8 cellular contexts compared by ENCODE assay signal in the genomic region with DNA sequence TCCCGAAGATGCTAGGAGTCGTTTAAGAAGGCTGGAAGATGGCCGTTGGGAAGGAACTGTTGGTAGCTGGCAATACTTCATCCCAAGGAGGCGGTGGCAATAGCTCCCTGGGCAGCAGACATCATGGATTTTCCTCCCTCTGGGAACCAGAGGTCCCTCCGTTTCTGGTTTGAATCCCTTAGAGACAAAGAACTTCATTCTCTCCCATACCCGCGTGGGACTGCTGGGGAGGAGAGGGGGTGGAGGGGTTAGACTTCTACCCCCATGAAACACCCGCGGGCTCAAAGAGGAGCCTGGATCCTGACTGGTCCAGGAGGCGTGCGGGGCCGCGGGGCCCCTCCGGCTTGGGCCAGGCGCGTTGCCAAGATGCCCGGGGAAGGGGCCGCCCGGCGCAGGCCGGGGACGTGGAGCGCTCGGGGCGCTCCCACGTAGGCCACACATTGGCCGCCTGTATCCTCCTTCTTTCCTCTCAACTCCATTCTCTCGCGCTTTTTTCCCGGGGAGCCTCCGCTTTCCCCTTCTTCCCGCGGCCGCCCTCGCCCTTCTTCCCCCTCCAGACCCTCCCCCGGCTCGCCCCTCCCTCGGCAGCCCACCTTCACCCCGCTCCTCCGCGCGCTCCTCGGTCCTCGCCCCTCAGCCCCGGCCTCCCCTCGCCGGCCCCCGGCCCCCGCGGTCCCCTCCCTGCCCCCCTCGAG. TPM values are rescaled to one million over a fixed set of nuclear protein-coding genes. Genes with fewer than 3 reads are reported as not detected.
A peak's percentile ranks its signal among the peaks of the same experiment; 100 is the strongest.
DNase-seq lines count a peak whose midpoint lies in the region; ATAC-seq and TF ChIP-seq lines count a peak whose summit lies in the region.

No MANE protein-coding gene starts in this region.

- H3K27me3 ChIP-seq in BLaER1 (no peaks in the 10 kb centered on the region), right atrium auricular region (no peaks in the 10 kb centered on the region)

- peaks cover 36% of the 10 kb centered on the region for H4K20me1 ChIP-seq in BLaER1

- H3K9me3 ChIP-seq in BLaER1: no peaks in the 10 kb centered on the region
- H3K9me3 ChIP-seq in right atrium auricular region: no peaks in the 10 kb centered on the region

- no peaks in the 10 kb centered on the region for H3K27me3 Mint-ChIP-seq in progenitor cell of endocrine pancreas

- peak overlapping the region; percentile 100 for H3K4me3 ChIP-seq in BLaER1
- H3K4me3 ChIP-seq in right atrium auricular region: peak overlapping the region; percentile 95 to 100

- ATAC-seq in GM19397 (IDR thresholded peaks at IDR 0.05; ENCODE audit: unreplicated experiment): peak; percentile 8

- no peak for TF ChIP-seq CTCF in right atrium auricular region (IDR thresholded peaks at IDR 0.05)
- no peak for TF ChIP-seq CTCF in progenitor cell of endocrine pancreas (IDR thresholded peaks at IDR 0.05; ENCODE audit: unreplicated experiment)

- peak overlapping the region; percentile 89 for H3K4me3 Mint-ChIP-seq in progenitor cell of endocrine pancreas (ENCODE audit: low read depth)

- peak overlapping the region; percentile 99 for H3K4me2 ChIP-seq in BLaER1

- H3K27ac ChIP-seq in BLaER1: peak overlapping the region; percentile 99
- H3K27ac ChIP-seq in right atrium auricular region: peak overlapping the region; percentile 97 to 99

- peaks cover 28% of the 10 kb centered on the region for H3K4me1 Mint-ChIP-seq in progenitor cell of endocrine pancreas (ENCODE audit: low read depth)

- H3K4me1 ChIP-seq in BLaER1 (peaks cover 45% of the 10 kb centered on the region), right atrium auricular region (peaks cover 0 to 34% of the 10 kb centered on the region in 2 donors)

- peak overlapping the region; percentile 99 for H3K9ac ChIP-seq in BLaER1

- H3K27ac Mint-ChIP-seq in progenitor cell of endocrine pancreas: peak overlapping the region; percentile 96

- peaks cover 12% of the 10 kb centered on the region for H3K36me3 ChIP-seq in BLaER1
- peaks cover 5% of the 10 kb centered on the region for H3K36me3 ChIP-seq in right atrium auricular region

- peak; percentile 33 for DNase-seq in NCI-H526 treated with DMSO at 0.1 percent for 48 hours (lab: John Stamatoyannopoulos, UW)
- DNase-seq in amniotic epithelial cell (ENCODE audit: low read depth): peak; percentile 59
- DNase-seq in right atrium auricular region (ENCODE audit: low spot score): no peak
- no peak for DNase-seq in progenitor cell of endocrine pancreas (ENCODE audit: low spot score, unreplicated experiment)
- DNase-seq in SW480 (ENCODE audit: low spot score): no peak
- DNase-seq in NCI-H187 treated with DMSO at 0.1 percent for 48 hours (lab: John Stamatoyannopoulos, UW): no peak

- H3K36me3 Mint-ChIP-seq in progenitor cell of endocrine pancreas (ENCODE audit: insufficient read depth): peaks cover 5% of the 10 kb centered on the region

- no peaks in the 10 kb centered on the region for H3K9me3 Mint-ChIP-seq in progenitor cell of endocrine pancreas (ENCODE audit: low read depth)

RNA-seq across cellular contexts. Expression of a gene that starts 0.4 kb away (rescaled TPM):
- total RNA-seq in right atrium auricular region (10 to 100 TPM; 42.2 to 52.5 TPM), progenitor cell of endocrine pancreas (137 and 143 TPM in 2 replicates)

RNA-seq across cellular contexts. Expression of a gene that starts 19.0 kb away (rescaled TPM):
- 10 to 100 TPM; 26.0 to 35.5 TPM for total RNA-seq in right atrium auricular region
- total RNA-seq in progenitor cell of endocrine pancreas: 121 and 122 TPM in 2 replicates

RNA-seq across cellular contexts. Expression of a gene that starts 20.9 kb away (rescaled TPM):
- 1 to 10 TPM; 8.3 to 9.9 TPM for total RNA-seq in right atrium auricular region
- total RNA-seq in progenitor cell of endocrine pancreas: 2.4 and 2.6 TPM in 2 replicates

RNA-seq across cellular contexts. Expression of a gene that starts 55.9 kb away (rescaled TPM):
- total RNA-seq in right atrium auricular region (1 to 10 TPM; 1.6 to 2.9 TPM), progenitor cell of endocrine pancreas (17.0 and 18.3 TPM in 2 replicates)

RNA-seq across cellular contexts. Expression of a gene that starts 58.6 kb away (rescaled TPM):
- total RNA-seq in right atrium auricular region (10 to 100 TPM; 60.3 to 69.0 TPM), progenitor cell of endocrine pancreas (21.3 and 25.0 TPM in 2 replicates)

Comparison
In these comparisons a context has a peak if more than half of its experiments do, and no peak if none do; other contexts are left out.
1. DNase-seq: peak in NCI-H526 treated with DMSO at 0.1 percent for 48 hours (single experiment) and amniotic epithelial cell (single experiment); none in right atrium auricular region (single experiment), progenitor cell of endocrine pancreas (single experiment), SW480 (single experiment) and NCI-H187 treated with DMSO at 0.1 percent for 48 hours (single experiment).